ENCODE assay signal across 9 cellular contexts in genomic region chr6:100257661-100258395, GRCh38.
DNase-seq lines count a peak whose midpoint lies in the region; ATAC-seq and TF ChIP-seq lines count a peak whose summit lies in the region.
"Had no signal": no experiment of that assay in that cellular context is flagged by ENCODE, and none has a peak within 500 bp of the region (broad histone marks: within the 10 kb centered on the region; RNA-seq: fewer than 3 reads in every experiment).

No MANE protein-coding gene starts in this region.

- no peaks in the 10 kb centered on the region for H3K79me2 ChIP-seq in ACC112 (ENCODE audit: control insufficient read depth, insufficient read depth, low read length, unreplicated experiment)

- no peaks in the 10 kb centered on the region for H3K36me3 Mint-ChIP-seq in brain

- peaks cover 17% of the 10 kb centered on the region for H3K4me1 Mint-ChIP-seq in brain

- peak overlapping the region; percentile 56 for H3K4me3 ChIP-seq in ACC112 (ENCODE audit: low read depth, low read length)
- H3K4me3 ChIP-seq: lung had no signal

- peak overlapping the region; percentile 64 for H2AFZ ChIP-seq in ACC112 (ENCODE audit: low read length, unreplicated experiment)

- H3K27ac Mint-ChIP-seq in brain = peak overlapping the region in 2 of 5 experiments; percentile 34 to 55

- H3K27ac ChIP-seq in ACC112 (ENCODE audit: low read depth, low read length) = peak overlapping the region; percentile 35

- ATAC-seq in GM18520 (IDR thresholded peaks at IDR 0.05; ENCODE audit: unreplicated experiment) (peak; percentile 89), HG02970 (IDR thresholded peaks at IDR 0.05; ENCODE audit: low FRiP score, unreplicated experiment) (peak; percentile 93)

- peaks cover 10% of the 10 kb centered on the region for H3K4me1 ChIP-seq in ACC112 (ENCODE audit: control insufficient read depth, insufficient read depth, low read length, unreplicated experiment)

- peaks cover 13% of the 10 kb centered on the region for H3K27me3 Mint-ChIP-seq in brain

- H3K9me3 Mint-ChIP-seq in brain = no peaks in the 10 kb centered on the region

- TF ChIP-seq CTCF in brain (conservative IDR thresholded peaks at IDR 0.05) = peak in 1 of 2 experiments; percentile 30

- no peaks in the 10 kb centered on the region for H3K36me3 ChIP-seq in ACC112 (ENCODE audit: insufficient read depth, low read length)

- no peaks in the 10 kb centered on the region for H3K27me3 ChIP-seq in ACC112 (ENCODE audit: insufficient read depth, low read length)

- peak overlapping the region; percentile 3 to 70 (median 43) for H3K4me3 Mint-ChIP-seq in brain

- DNase-seq in NCI-H146 (lab: John Stamatoyannopoulos, UW) (peak; percentile 56), renal cortical epithelial cell (ENCODE audit: low read depth) (peak; percentile 83), Ammon's horn (ENCODE audit: low spot score) (no peak), activated T-cell treated with anti-CD3 and anti-CD28 coated beads for 4 hours (no peak)

Comparison
In these comparisons a context has a peak if more than half of its experiments do, and no peak if none do; other contexts are left out.
1. DNase-seq: peak in NCI-H146 (single experiment) and renal cortical epithelial cell (single experiment); none in Ammon's horn (single experiment) and activated T-cell treated with anti-CD3 and anti-CD28 coated beads for 4 hours (single experiment).